ENCODE assay signal across 8 cellular contexts in genomic region chr7:55526770-55527169, GRCh38. TPM values are rescaled to one million over a fixed set of nuclear protein-coding genes. Genes with fewer than 3 reads are reported as not detected.
DNase-seq lines count a peak whose midpoint lies in the region; ATAC-seq and TF ChIP-seq lines count a peak whose summit lies in the region.

No MANE protein-coding gene starts in this region.

- peaks cover 27% of the 10 kb centered on the region for H3K4me1 ChIP-seq in neural progenitor cell
- peaks cover 2% of the 10 kb centered on the region for H3K4me1 ChIP-seq in CD8-positive, alpha-beta T cell (ENCODE audit: insufficient read depth, low read length)

- no peak overlapping the region for H3K27ac Mint-ChIP-seq in neural progenitor cell
- no peak overlapping the region for H3K27ac Mint-ChIP-seq in CD8-positive, alpha-beta T cell
- H3K27ac Mint-ChIP-seq in endothelial cell (ENCODE audit: unreplicated experiment) = no peak overlapping the region
- H3K27ac Mint-ChIP-seq in Calu3 (ENCODE audit: unreplicated experiment) = no peak overlapping the region
- H3K27ac Mint-ChIP-seq in type B pancreatic cell = no peak overlapping the region

- no peaks in the 10 kb centered on the region for H3K27me3 ChIP-seq in neural progenitor cell
- no peaks in the 10 kb centered on the region for H3K27me3 ChIP-seq in CD8-positive, alpha-beta T cell (ENCODE audit: insufficient read depth, low read length)

- H3K9me3 ChIP-seq in neural progenitor cell (ENCODE audit: low read depth) = no peaks in the 10 kb centered on the region
- H3K9me3 ChIP-seq in CD8-positive, alpha-beta T cell (ENCODE audit: low read length) = no peaks in the 10 kb centered on the region

- POLR2A ChIA-PET in CD8-positive, alpha-beta T cell (lab: Charles Lee) = no interaction called here

- H2AFZ ChIP-seq in neural progenitor cell (replicated peaks) = no peak overlapping the region

- TF ChIP-seq CTCF in neural progenitor cell (IDR thresholded peaks at IDR 0.05) = no peak
- no peak for TF ChIP-seq CTCF in CD8-positive, alpha-beta T cell (IDR thresholded peaks at IDR 0.05)
- TF ChIP-seq CTCF in endothelial cell (IDR thresholded peaks at IDR 0.05; ENCODE audit: unreplicated experiment) = no peak
- no peak for TF ChIP-seq CTCF in Calu3 (IDR thresholded peaks at IDR 0.05; ENCODE audit: unreplicated experiment)
- TF ChIP-seq CTCF in type B pancreatic cell (conservative IDR thresholded peaks at IDR 0.05) = no peak

- H3K4me1 Mint-ChIP-seq in neural progenitor cell (peaks cover 23% of the 10 kb centered on the region), endothelial cell (ENCODE audit: unreplicated experiment) (peaks cover 2% of the 10 kb centered on the region), Calu3 (ENCODE audit: low read depth, unreplicated experiment) (no peaks in the 10 kb centered on the region), type B pancreatic cell (ENCODE audit: unreplicated experiment) (peaks cover 4% of the 10 kb centered on the region)
- H3K4me1 Mint-ChIP-seq in CD8-positive, alpha-beta T cell (ENCODE audit: low read depth) = peaks cover 61% of the 10 kb centered on the region

- no peak overlapping the region for H3K4me3 ChIP-seq in neural progenitor cell
- no peak overlapping the region for H3K4me3 ChIP-seq in CD8-positive, alpha-beta T cell (ENCODE audit: low read depth, low read length)

- intact Hi-C loops in CD8-positive, alpha-beta T cell (cut with DNase I, micrococcal nuclease) = no loop called here
- intact Hi-C loops in Calu3 (cut with micrococcal nuclease; ENCODE audit: unreplicated experiment) = no loop called here

- DNase-seq in RPMI8226 (peak; percentile 52), neural progenitor cell (ENCODE audit: low spot score) (peak; percentile 85), endothelial cell (ENCODE audit: low spot score) (no peak), Calu3 (no peak), type B pancreatic cell (ENCODE audit: extremely low spot score, unreplicated experiment) (no peak)
- no peak for DNase-seq in CD8-positive, alpha-beta T cell

- CTCF ChIA-PET in CD8-positive, alpha-beta T cell (lab: Charles Lee) = no interaction called here
- CTCF ChIA-PET in Calu3 (lab: Charles Lee) = no interaction called here

- H3K4me2 ChIP-seq in neural progenitor cell = peak overlapping the region; percentile 36

- H3K36me3 ChIP-seq in neural progenitor cell = no peaks in the 10 kb centered on the region
- no peaks in the 10 kb centered on the region for H3K36me3 ChIP-seq in CD8-positive, alpha-beta T cell (ENCODE audit: insufficient read depth, low read length)

- H3K27ac ChIP-seq in neural progenitor cell = no peak overlapping the region
- H3K27ac ChIP-seq in CD8-positive, alpha-beta T cell (ENCODE audit: low read depth, low read length) = no peak overlapping the region

- H3F3A ChIP-seq in neural progenitor cell (ENCODE audit: low read depth) = peaks cover 18% of the 10 kb centered on the region

- H3K4me3 Mint-ChIP-seq in neural progenitor cell (no peak overlapping the region), endothelial cell (ENCODE audit: unreplicated experiment) (no peak overlapping the region), Calu3 (ENCODE audit: low read depth, unreplicated experiment) (no peak overlapping the region), type B pancreatic cell (no peak overlapping the region)
- no peak overlapping the region for H3K4me3 Mint-ChIP-seq in CD8-positive, alpha-beta T cell

- H3K9me3 Mint-ChIP-seq in neural progenitor cell (peaks cover 5% of the 10 kb centered on the region), endothelial cell (ENCODE audit: unreplicated experiment) (no peaks in the 10 kb centered on the region), Calu3 (ENCODE audit: low read depth, unreplicated experiment) (no peaks in the 10 kb centered on the region), type B pancreatic cell (no peaks in the 10 kb centered on the region)
- H3K9me3 Mint-ChIP-seq in CD8-positive, alpha-beta T cell = no peaks in the 10 kb centered on the region

- BruUV-seq in Calu3 (replicated peaks; lab: Mats Ljungman, UMichigan) = no TSS peak

- peaks cover 4% of the 10 kb centered on the region for H3K27me3 Mint-ChIP-seq in neural progenitor cell (ENCODE audit: insufficient read depth, low read depth)
- H3K27me3 Mint-ChIP-seq in CD8-positive, alpha-beta T cell (ENCODE audit: low read depth) = no peaks in the 10 kb centered on the region
- no peaks in the 10 kb centered on the region for H3K27me3 Mint-ChIP-seq in endothelial cell (ENCODE audit: unreplicated experiment)
- no peaks in the 10 kb centered on the region for H3K27me3 Mint-ChIP-seq in Calu3 (ENCODE audit: unreplicated experiment)
- H3K27me3 Mint-ChIP-seq in type B pancreatic cell = no peaks in the 10 kb centered on the region

- peaks cover 77% of the 10 kb centered on the region for H4K20me1 ChIP-seq in neural progenitor cell (ENCODE audit: low read depth)

- H3K36me3 Mint-ChIP-seq in neural progenitor cell (peaks cover 12% of the 10 kb centered on the region), endothelial cell (ENCODE audit: low read depth, unreplicated experiment) (no peaks in the 10 kb centered on the region), Calu3 (ENCODE audit: insufficient read depth, unreplicated experiment) (no peaks in the 10 kb centered on the region), type B pancreatic cell (peaks cover 3% of the 10 kb centered on the region)
- H3K36me3 Mint-ChIP-seq in CD8-positive, alpha-beta T cell = peaks cover 4% of the 10 kb centered on the region

- H3K79me2 ChIP-seq in neural progenitor cell (ENCODE audit: low read depth) = peaks cover 66% of the 10 kb centered on the region

- ATAC-seq in GM19455 (IDR thresholded peaks at IDR 0.05; ENCODE audit: unreplicated experiment) (peak; percentile 43), HG03280 (IDR thresholded peaks at IDR 0.05; ENCODE audit: unreplicated experiment) (peak; percentile 49)
- no peak for ATAC-seq in CD8-positive, alpha-beta T cell

- H3K9ac ChIP-seq in neural progenitor cell = no peak overlapping the region

RNA-seq across cellular contexts. Expression of gene VOPP1, which starts 45.5 kb away (rescaled TPM):
- 46.6 and 55.9 TPM in 2 replicates for total RNA-seq in neural progenitor cell (ENCODE audit: low replicate concordance)
- 10 to 100 TPM; 38.7 to 38.9 TPM for total RNA-seq in CD8-positive, alpha-beta T cell
- total RNA-seq in endothelial cell (ENCODE audit: unreplicated experiment) = 54.2 TPM
- 106 and 128 TPM in 2 replicates for total RNA-seq in Calu3 (2022)
- 31.0 and 38.9 TPM in 2 replicates for total RNA-seq in type B pancreatic cell (ENCODE audit: low replicate concordance)

Comparison
In these comparisons a context has a peak if more than half of its experiments do, and no peak if none do; other contexts are left out.
1. DNase-seq: peak in RPMI8226 (single experiment) and neural progenitor cell (single experiment); none in CD8-positive, alpha-beta T cell (0 of 7), endothelial cell (single experiment), Calu3 (single experiment) and type B pancreatic cell (single experiment).